Comparison of ENCODE assay signal across 9 cellular contexts in the genomic region with DNA sequence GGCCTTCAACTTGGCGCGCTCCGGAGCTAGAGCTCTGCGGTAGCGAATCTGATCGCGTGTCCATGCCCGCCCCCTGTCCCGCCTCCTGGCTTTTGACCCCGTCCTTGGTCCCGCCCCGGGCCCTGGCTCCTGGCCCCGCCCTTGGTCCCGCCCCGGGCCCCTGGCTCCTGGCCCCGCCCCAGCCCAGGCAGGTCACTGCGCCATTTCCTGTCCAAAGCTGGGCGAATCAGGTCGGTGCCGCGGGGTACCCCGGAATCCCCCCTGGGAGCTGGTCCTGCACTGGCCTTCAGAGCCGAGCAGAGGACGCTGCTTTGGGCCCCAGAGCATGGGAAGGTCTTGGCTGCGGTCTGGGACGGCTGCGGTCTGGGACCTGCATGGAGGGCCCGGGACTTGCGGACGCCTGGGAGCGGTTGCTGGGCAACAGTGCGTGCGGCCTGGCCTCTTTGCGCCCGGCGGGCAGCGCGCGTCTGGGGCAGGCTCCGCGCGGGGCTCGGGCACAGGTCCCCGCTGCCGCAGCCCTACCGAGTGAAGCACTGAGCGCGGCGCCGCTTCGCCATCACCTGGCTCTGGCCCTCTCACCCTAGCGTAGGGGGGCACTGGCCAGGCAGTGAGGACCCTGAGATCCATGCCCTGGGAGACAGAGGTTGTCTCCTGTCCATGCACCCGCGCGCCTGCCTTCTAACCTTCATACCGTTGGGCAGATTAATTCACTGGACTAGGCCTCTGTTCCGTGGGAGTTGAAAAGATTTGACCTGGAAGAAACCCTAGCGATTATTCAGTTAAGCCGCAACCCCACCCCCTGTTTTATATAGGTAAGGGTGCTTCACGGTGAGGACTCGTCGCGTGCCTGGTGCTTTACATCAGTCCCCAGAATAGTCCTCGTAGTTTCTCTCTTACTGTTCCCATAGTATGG. TPM values are rescaled to one million over a fixed set of nuclear protein-coding genes. Genes with fewer than 3 reads are reported as not detected.
DNase-seq lines count a peak whose midpoint lies in the region; ATAC-seq lines count a peak whose summit lies in the region.
"Had no signal": no experiment of that assay in that cellular context is flagged by ENCODE, and none has a peak within 500 bp of the region (broad histone marks: within the 10 kb centered on the region; RNA-seq: fewer than 3 reads in every experiment).

A gene with protein sequence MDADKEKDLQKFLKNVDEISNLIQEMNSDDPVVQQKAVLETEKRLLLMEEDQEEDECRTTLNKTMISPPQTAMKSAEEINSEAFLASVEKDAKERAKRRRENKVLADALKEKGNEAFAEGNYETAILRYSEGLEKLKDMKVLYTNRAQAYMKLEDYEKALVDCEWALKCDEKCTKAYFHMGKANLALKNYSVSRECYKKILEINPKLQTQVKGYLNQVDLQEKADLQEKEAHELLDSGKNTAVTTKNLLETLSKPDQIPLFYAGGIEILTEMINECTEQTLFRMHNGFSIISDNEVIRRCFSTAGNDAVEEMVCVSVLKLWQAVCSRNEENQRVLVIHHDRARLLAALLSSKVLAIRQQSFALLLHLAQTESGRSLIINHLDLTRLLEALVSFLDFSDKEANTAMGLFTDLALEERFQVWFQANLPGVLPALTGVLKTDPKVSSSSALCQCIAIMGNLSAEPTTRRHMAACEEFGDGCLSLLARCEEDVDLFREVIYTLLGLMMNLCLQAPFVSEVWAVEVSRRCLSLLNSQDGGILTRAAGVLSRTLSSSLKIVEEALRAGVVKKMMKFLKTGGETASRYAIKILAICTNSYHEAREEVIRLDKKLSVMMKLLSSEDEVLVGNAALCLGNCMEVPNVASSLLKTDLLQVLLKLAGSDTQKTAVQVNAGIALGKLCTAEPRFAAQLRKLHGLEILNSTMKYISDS (plus strand): TSS at position 195 of the 913 bp plus-strand sequence. CDS start 1,675 bp downstream, outside the sequence.

- ATAC-seq in HG03039 (IDR thresholded peaks at IDR 0.05; ENCODE audit: unreplicated experiment) (peak; percentile 98), left colon (peak; percentile 99)

- DNase-seq in NCI-H187 (lab: John Stamatoyannopoulos, UW) (peak; percentile 48 to 79), NCI-H187 treated with DMSO at 0.1 percent for 48 hours (lab: John Stamatoyannopoulos, UW) (no peak), NCI-H345 (lab: John Stamatoyannopoulos, UW) (peak; percentile 88), left colon (peak; percentile 95 to 98)
- DNase-seq in activated CD4-positive, alpha-beta T cell treated with anti-CD3 and anti-CD28 coated beads for 4 hours: peak; percentile 91 to 92
- DNase-seq in stimulated activated CD4-positive, alpha-beta T cell treated with anti-CD3 and anti-CD28 coated beads, Interleukin-1b, Interleukin-23, amount 100 ng/mL, for 24 hours (ENCODE audit: low read depth in 4 of 4, low spot score in 1 of 4): peak; percentile 86 to 93 (median 91)

- intact Hi-C loops in left colon (cut with DNase I, micrococcal nuclease): no loop called here

- H3K27ac ChIP-seq in cingulate gyrus (ENCODE audit: low read depth, low read length): peak within 1 kb of the TSS; percentile 66
- H3K27ac ChIP-seq: BLaER1 had no signal

RNA-seq across cellular contexts. Expression of the gene that starts here (rescaled TPM):
- 10 to 100 TPM; 12.8 to 14.4 TPM for total RNA-seq in left colon
